Comparison of ENCODE assay signal across 23 cellular contexts in genomic region chr2:167431949-167432348, GRCh38.
DNase-seq lines count a peak whose midpoint lies in the region; ATAC-seq and TF ChIP-seq lines count a peak whose summit lies in the region.
"Had no signal": no experiment of that assay in that cellular context is flagged by ENCODE, and none has a peak within 500 bp of the region (broad histone marks: within the 10 kb centered on the region; RNA-seq: fewer than 3 reads in every experiment).

No MANE protein-coding gene starts in this region.

- H3K79me2 ChIP-seq in osteoblast (ENCODE audit: insufficient read depth, low read length) = no peaks in the 10 kb centered on the region

- peaks cover 2% of the 10 kb centered on the region for H3K9me3 Mint-ChIP-seq in WTC11

- peak; percentile 18 for DNase-seq in Ammon's horn (ENCODE audit: low spot score)
- DNase-seq in H7 = peak; percentile 17
- DNase-seq in WTC11 (ENCODE audit: low spot score) = no peak
- peak; percentile 3 for DNase-seq in osteoblast (ENCODE audit: insufficient read length, low spot score, missing footprints)
- no peak for DNase-seq in substantia nigra (lab: John Stamatoyannopoulos, UW)
- no peak for DNase-seq in G401 (ENCODE audit: low spot score)
- no peak for DNase-seq in effector CD4-positive, alpha-beta T cell
- no peak for DNase-seq in erythroblast (lab: John Stamatoyannopoulos, UW)
- DNase-seq: AML-193; BE2C; C1 segment of cervical spinal cord; Caco-2; Calu3; CD4-positive, alpha-beta memory T cell; CD4-positive, CD25-positive, alpha-beta regulatory T cell; CD8-positive, alpha-beta memory T cell; DMS79 treated with DMSO at 0.1 percent for 48 hours; GDM1 had no signal

- no peaks in the 10 kb centered on the region for H3K27me3 ChIP-seq in H7 (ENCODE audit: control insufficient read depth, insufficient read depth, low read length)
- no peaks in the 10 kb centered on the region for H3K27me3 ChIP-seq in osteoblast (ENCODE audit: insufficient read depth, low read length)
- H3K27me3 ChIP-seq: BE2C, BLaER1 had no signal

- no peak overlapping the region for H3K4me3 Mint-ChIP-seq in WTC11
- H3K4me3 Mint-ChIP-seq: CD14-positive monocyte; CD4-positive, alpha-beta memory T cell; CD4-positive, CD25-positive, alpha-beta regulatory T cell; CD8-positive, alpha-beta memory T cell had no signal

- H3K27ac Mint-ChIP-seq in WTC11 = no peak overlapping the region
- H3K27ac Mint-ChIP-seq: CD14-positive monocyte; CD4-positive, alpha-beta memory T cell; CD4-positive, CD25-positive, alpha-beta regulatory T cell; CD8-positive, alpha-beta memory T cell had no signal

- H3K27ac ChIP-seq in osteoblast (ENCODE audit: low read depth, low read length) (no peak overlapping the region), substantia nigra (ENCODE audit: low read depth, low read length, poor library complexity, severe bottlenecking) (no peak overlapping the region)
- H3K27ac ChIP-seq: 22Rv1, A549, BLaER1 had no signal

- no peaks in the 10 kb centered on the region for H4K20me1 ChIP-seq in osteoblast (ENCODE audit: insufficient read depth, low read length)
- H4K20me1 ChIP-seq: BLaER1 had no signal

- CTCF ChIA-PET in WTC11 (lab: Charles Lee) = no interaction called here

- H3K4me1 Mint-ChIP-seq in WTC11 = peaks cover 17% of the 10 kb centered on the region
- H3K4me1 Mint-ChIP-seq: CD14-positive monocyte; CD4-positive, CD25-positive, alpha-beta regulatory T cell; CD8-positive, alpha-beta memory T cell had no signal

- no peaks in the 10 kb centered on the region for H3K27me3 Mint-ChIP-seq in WTC11 (ENCODE audit: low read depth)
- H3K27me3 Mint-ChIP-seq: CD4-positive, alpha-beta memory T cell; CD4-positive, CD25-positive, alpha-beta regulatory T cell; CD8-positive, alpha-beta memory T cell had no signal

- H3K4me3 ChIP-seq in H7 (ENCODE audit: insufficient read depth, low read depth, low read length) (no peak overlapping the region), osteoblast (ENCODE audit: insufficient read depth, low read length) (no peak overlapping the region)
- H3K4me3 ChIP-seq: A549, BLaER1, GM12878 had no signal

- in situ Hi-C loops in G401 (cut with HindIII; ENCODE audit: low sequenced_read_pairs) = no loop called here

- TF ChIP-seq CTCF in WTC11 (IDR thresholded peaks at IDR 0.05) (no peak), osteoblast (IDR thresholded peaks at IDR 0.05; ENCODE audit: extremely low read depth, low read depth, low read length) (no peak)

- H3K4me1 ChIP-seq in osteoblast (ENCODE audit: insufficient read depth, low read length) = no peaks in the 10 kb centered on the region
- H3K4me1 ChIP-seq: A549, BE2C, BLaER1, Caco-2 had no signal

- H3K36me3 Mint-ChIP-seq in WTC11 = peaks cover 6% of the 10 kb centered on the region; the same call in 1 of the 2 replicates
- H3K36me3 Mint-ChIP-seq: CD14-positive monocyte; CD4-positive, alpha-beta memory T cell; CD4-positive, CD25-positive, alpha-beta regulatory T cell; CD8-positive, alpha-beta memory T cell had no signal

- no peak overlapping the region for H3K4me2 ChIP-seq in osteoblast (ENCODE audit: insufficient read depth, low read length)
- H3K4me2 ChIP-seq: A549, BLaER1 had no signal

- H3K36me3 ChIP-seq in H7 (replicated peaks; ENCODE audit: control insufficient read depth, insufficient read depth, low read length) (no peaks in the 10 kb centered on the region), osteoblast (ENCODE audit: insufficient read depth, low read length) (no peaks in the 10 kb centered on the region)
- H3K36me3 ChIP-seq: BE2C, BLaER1 had no signal

- H2AFZ ChIP-seq in osteoblast (ENCODE audit: low read length) = no peak overlapping the region

- no peak for TF ChIP-seq POLR2A in erythroblast (IDR thresholded peaks at IDR 0.05; ENCODE audit: low read length)

- H3K9me3 ChIP-seq in osteoblast (ENCODE audit: low read depth, low read length) = no peaks in the 10 kb centered on the region
- H3K9me3 ChIP-seq: A549, BE2C, BLaER1, Caco-2 had no signal

- POLR2A ChIA-PET in WTC11 (lab: Charles Lee) = no interaction called here

- ATAC-seq in WTC11 = peak; percentile 56
- ATAC-seq: A549, GM12878 had no signal

TF ChIP-seq in WTC11, 78 proteins besides CTCF, POLR2A, EP300 and RAD21:
- TF ChIP-seq ETV6 (CRISPR knock-in tag; IDR thresholded peaks at IDR 0.05) = no peak

Comparison
In these comparisons a context has a peak if more than half of its experiments do, and no peak if none do; other contexts are left out.
1. DNase-seq: peak in Ammon's horn (single experiment), H7 (single experiment) and osteoblast (single experiment); none in WTC11 (single experiment), substantia nigra (0 of 49), G401 (single experiment), effector CD4-positive, alpha-beta T cell (single experiment) and erythroblast (0 of 2).